8 cellular contexts compared by ENCODE assay signal in the genomic region with DNA sequence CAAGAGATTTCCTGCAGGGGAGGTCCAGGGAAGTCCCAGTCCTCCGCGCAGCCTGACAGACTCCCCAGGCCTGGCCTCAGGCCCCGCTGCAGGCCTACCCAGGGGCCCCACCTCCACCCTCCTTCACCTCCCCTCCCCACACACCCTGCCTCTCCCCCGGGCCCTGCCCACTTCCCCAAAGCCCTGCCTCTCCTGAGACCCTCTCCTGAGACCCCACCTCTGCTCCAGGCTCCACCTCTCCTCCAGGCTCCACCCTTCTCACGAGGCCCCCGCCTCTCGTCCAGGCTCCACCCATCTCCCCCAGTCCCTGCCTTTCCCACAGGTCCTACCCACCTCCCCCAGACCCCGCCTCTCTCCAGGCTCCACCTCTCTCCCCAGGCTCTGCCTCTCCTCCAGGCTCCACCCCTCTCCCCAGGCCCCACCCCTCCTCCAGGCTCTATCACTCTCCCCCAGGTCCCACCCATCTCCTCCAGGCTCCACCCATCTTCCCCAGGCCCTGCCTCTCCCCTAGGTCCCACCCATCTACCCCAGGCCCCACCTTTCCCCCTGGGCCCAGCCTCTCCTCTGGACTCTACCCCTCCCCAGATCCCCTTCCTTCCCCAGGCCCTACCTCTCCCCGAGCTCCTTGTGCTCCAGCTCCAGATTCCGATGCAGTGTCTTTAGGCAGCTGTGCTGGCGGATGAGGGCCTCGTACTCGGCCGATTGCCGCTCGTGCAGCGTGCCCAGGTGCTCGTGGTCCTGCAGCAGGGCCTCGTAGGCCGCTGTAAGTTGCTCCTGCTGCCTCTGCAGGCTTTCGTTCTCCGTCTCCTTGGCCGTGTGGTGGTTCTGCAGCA. TPM values are rescaled to one million over a fixed set of nuclear protein-coding genes. Genes with fewer than 3 reads are reported as not detected.
DNase-seq lines count a peak whose midpoint lies in the region; ATAC-seq and TF ChIP-seq lines count a peak whose summit lies in the region.

No MANE protein-coding gene starts in this region.

- no peak overlapping the region for H3K27ac ChIP-seq in CD4-positive, alpha-beta T cell (ENCODE audit: low read depth, low read length)

- H3K27me3 ChIP-seq in CD4-positive, alpha-beta T cell (ENCODE audit: control insufficient read depth, insufficient read depth, low read length), result no peaks in the 10 kb centered on the region
- H3K27me3 ChIP-seq in NT2/D1 (ENCODE audit: insufficient read depth, insufficient read length), result no peaks in the 10 kb centered on the region

- peaks cover 8% of the 10 kb centered on the region for H3K4me1 ChIP-seq in NT2/D1 (ENCODE audit: insufficient read depth, insufficient read length)

- no peaks in the 10 kb centered on the region for H3K27me3 Mint-ChIP-seq in CD4-positive, alpha-beta T cell
- no peaks in the 10 kb centered on the region for H3K27me3 Mint-ChIP-seq in activated naive CD4-positive, alpha-beta T cell treated with anti-CD3 and anti-CD28 coated beads, Interleukin-2, amount 50 U/mL, for 24 hours

- CTCF ChIA-PET in CD4-positive, alpha-beta T cell (lab: Charles Lee), result interaction anchor here (0.8 kb wide), 1 partner anchor 126 kb away, joined by 3 read pairs; no protein-coding TSS in a partner anchor

- peaks cover 100% of the 10 kb centered on the region for H3K36me3 Mint-ChIP-seq in CD4-positive, alpha-beta T cell (ENCODE audit: low read depth)
- peaks cover 34% of the 10 kb centered on the region for H3K36me3 Mint-ChIP-seq in activated naive CD4-positive, alpha-beta T cell treated with anti-CD3 and anti-CD28 coated beads, Interleukin-2, amount 50 U/mL, for 24 hours

- no peak overlapping the region for H3K4me3 ChIP-seq in NT2/D1 (ENCODE audit: insufficient read length, low read depth)

- H3K4me3 Mint-ChIP-seq in CD4-positive, alpha-beta T cell, result no peak overlapping the region
- peak overlapping the region; percentile 55 for H3K4me3 Mint-ChIP-seq in activated naive CD4-positive, alpha-beta T cell treated with anti-CD3 and anti-CD28 coated beads, Interleukin-2, amount 50 U/mL, for 24 hours

- no peak overlapping the region for H3K27ac Mint-ChIP-seq in CD4-positive, alpha-beta T cell
- H3K27ac Mint-ChIP-seq in activated naive CD4-positive, alpha-beta T cell treated with anti-CD3 and anti-CD28 coated beads, Interleukin-2, amount 50 U/mL, for 24 hours, result peak overlapping the region; percentile 92

- POLR2A ChIA-PET in CD4-positive, alpha-beta T cell (lab: Charles Lee), result no interaction called here

- no peaks in the 10 kb centered on the region for H3K9me3 Mint-ChIP-seq in CD4-positive, alpha-beta T cell
- H3K9me3 Mint-ChIP-seq in activated naive CD4-positive, alpha-beta T cell treated with anti-CD3 and anti-CD28 coated beads, Interleukin-2, amount 50 U/mL, for 24 hours, result no peaks in the 10 kb centered on the region

- intact Hi-C loops in CD4-positive, alpha-beta T cell (cut with DNase I, micrococcal nuclease), result no loop called here

- no peak for TF ChIP-seq CTCF in CD4-positive, alpha-beta T cell (IDR thresholded peaks at IDR 0.05)

- no peaks in the 10 kb centered on the region for H3K9me3 ChIP-seq in CD4-positive, alpha-beta T cell (ENCODE audit: control insufficient read depth, low read length)
- H3K9me3 ChIP-seq in NT2/D1 (ENCODE audit: insufficient read depth, low read length), result no peaks in the 10 kb centered on the region

- H3K36me3 ChIP-seq in NT2/D1 (ENCODE audit: insufficient read depth, insufficient read length, low read length), result peaks cover 42% of the 10 kb centered on the region

- H3K9ac ChIP-seq in NT2/D1 (ENCODE audit: insufficient read length, low read depth), result peak overlapping the region; percentile 86

- peak; percentile 87 for ATAC-seq in CD4-positive, alpha-beta T cell (ENCODE audit: poor library complexity)
- ATAC-seq in GM21390 (IDR thresholded peaks at IDR 0.05; ENCODE audit: unreplicated experiment), result peak; percentile 75

- DNase-seq in CD4-positive, alpha-beta T cell, result peak in 7 of 10 experiments; percentile 25 to 48 (median 39)
- peak; percentile 76 for DNase-seq in NT2/D1 (ENCODE audit: low read depth, low spot score)
- DNase-seq in lung microvascular endothelial cell (ENCODE audit: low read depth in 2 of 2), result peak; percentile 28 to 75
- no peak for DNase-seq in NCI-H1694 treated with DMSO at 0.1 percent for 48 hours (lab: John Stamatoyannopoulos, UW)
- DNase-seq in NCI-H146 (lab: John Stamatoyannopoulos, UW), result no peak
- DNase-seq in C1 segment of cervical spinal cord (lab: John Stamatoyannopoulos, UW), result no peak

- H3K4me1 Mint-ChIP-seq in CD4-positive, alpha-beta T cell (ENCODE audit: low read depth), result peaks cover 28% of the 10 kb centered on the region
- H3K4me1 Mint-ChIP-seq in activated naive CD4-positive, alpha-beta T cell treated with anti-CD3 and anti-CD28 coated beads, Interleukin-2, amount 50 U/mL, for 24 hours, result peaks cover 47% of the 10 kb centered on the region

RNA-seq across cellular contexts. Expression of a gene that starts 58.8 kb away (rescaled TPM):
- total RNA-seq in CD4-positive, alpha-beta T cell, result 1 to 10 TPM; 2.8 to 2.9 TPM
- total RNA-seq in lung microvascular endothelial cell, result 0.20 and 0.44 TPM in 2 replicates

Comparison
In these comparisons a context has a peak if more than half of its experiments do, and no peak if none do; other contexts are left out.
1. DNase-seq: peak in CD4-positive, alpha-beta T cell (7 of 10), NT2/D1 (single experiment) and lung microvascular endothelial cell (2 of 2); none in NCI-H1694 treated with DMSO at 0.1 percent for 48 hours (single experiment), NCI-H146 (single experiment) and C1 segment of cervical spinal cord (0 of 14).